ENCODE assay signal across 16 cellular contexts in genomic region chr6:147618927-147619326, GRCh38.
"Had no signal": no experiment of that assay in that cellular context is flagged by ENCODE, and none has a peak within 500 bp of the region (broad histone marks: within the 10 kb centered on the region; RNA-seq: fewer than 3 reads in every experiment).

No MANE protein-coding gene starts in this region.

- H3K4me1 Mint-ChIP-seq: activated T-helper 17 cell treated with anti-CD3 and anti-CD28 coated beads, Interleukin-2, amount 50 U/mL, for 72 hours; endodermal cell; neural crest cell had no signal

- H3K4me3 Mint-ChIP-seq: activated naive CD4-positive, alpha-beta T cell treated with anti-CD3 and anti-CD28 coated beads for 36 hours; activated T-helper 17 cell treated with anti-CD3 and anti-CD28 coated beads, Interleukin-2, amount 50 U/mL, for 72 hours; endodermal cell; neural crest cell; stimulated activated naive CD8-positive, alpha-beta T cell treated with anti-CD3 and anti-CD28 coated beads, Interleukin-15, Interleukin-2, amounts not matched to agents 100 ng/mL and 50 ng/mL, for 24 hours; type B pancreatic cell had no signal

- H3K4me3 ChIP-seq: dorsolateral prefrontal cortex, lung, psoas muscle, right lobe of liver, spleen had no signal

- H3K27ac Mint-ChIP-seq: activated naive CD4-positive, alpha-beta T cell treated with anti-CD3 and anti-CD28 coated beads for 36 hours; activated T-helper 17 cell treated with anti-CD3 and anti-CD28 coated beads, Interleukin-2, amount 50 U/mL, for 72 hours; endodermal cell; stimulated activated naive CD8-positive, alpha-beta T cell treated with anti-CD3 and anti-CD28 coated beads, Interleukin-15, Interleukin-2, amounts not matched to agents 100 ng/mL and 50 ng/mL, for 24 hours; type B pancreatic cell had no signal

- H3K9me3 ChIP-seq: psoas muscle, right lobe of liver had no signal

- DNase-seq: activated CD4-positive, alpha-beta T cell treated with anti-CD3 and anti-CD28 coated beads, Interleukin-2, amount 50 U/mL, for 4 hours; activated CD4-positive, CD25-positive, alpha-beta regulatory T cell treated with anti-CD3 and anti-CD28 coated beads, Interleukin-2, amount 50 U/mL, for 72 hours; activated naive CD4-positive, alpha-beta T cell treated with anti-CD3 and anti-CD28 coated beads for 36 hours; dorsolateral prefrontal cortex; endodermal cell; erythroblast; glutamatergic neuron; midbrain; psoas muscle; right lobe of liver; spleen had no signal

- ATAC-seq: activated T-helper 17 cell treated with anti-CD3 and anti-CD28 coated beads, Interleukin-2, amount 50 U/mL, for 72 hours; right lobe of liver had no signal

- H3K27ac ChIP-seq: dorsolateral prefrontal cortex, psoas muscle, right lobe of liver, spleen had no signal

- H3K4me1 ChIP-seq: psoas muscle, right lobe of liver, spleen had no signal

- H3K27me3 Mint-ChIP-seq: activated T-helper 17 cell treated with anti-CD3 and anti-CD28 coated beads, Interleukin-2, amount 50 U/mL, for 72 hours; stimulated activated naive CD8-positive, alpha-beta T cell treated with anti-CD3 and anti-CD28 coated beads, Interleukin-15, Interleukin-2, amounts not matched to agents 100 ng/mL and 50 ng/mL, for 24 hours; type B pancreatic cell had no signal

- H3K9me3 Mint-ChIP-seq: activated naive CD4-positive, alpha-beta T cell treated with anti-CD3 and anti-CD28 coated beads for 36 hours; activated T-helper 17 cell treated with anti-CD3 and anti-CD28 coated beads, Interleukin-2, amount 50 U/mL, for 72 hours; endodermal cell; stimulated activated naive CD8-positive, alpha-beta T cell treated with anti-CD3 and anti-CD28 coated beads, Interleukin-15, Interleukin-2, amounts not matched to agents 100 ng/mL and 50 ng/mL, for 24 hours; type B pancreatic cell had no signal

- H3K27me3 ChIP-seq: dorsolateral prefrontal cortex, right lobe of liver, spleen had no signal

- H3K36me3 ChIP-seq: right lobe of liver, spleen had no signal
